Comparison of ENCODE assay signal across 8 cellular contexts in genomic region chr2:207528980-207529329, GRCh38. TPM values are rescaled to one million over a fixed set of nuclear protein-coding genes. Genes with fewer than 3 reads are reported as not detected.
DNase-seq lines count a peak whose midpoint lies in the region; ATAC-seq and TF ChIP-seq lines count a peak whose summit lies in the region.

No MANE protein-coding gene starts in this region.

- DNase-seq in Daoy (ENCODE audit: low read depth), result peak; percentile 49
- DNase-seq in activated CD4-positive, alpha-beta T cell treated with anti-CD3 and anti-CD28 coated beads, Interleukin-2, amount 10 ng/mL, durations not matched to agents 7 days and 5 days, result peak; percentile 53
- DNase-seq in stomach, result peak; percentile 31
- DNase-seq in D341Med (ENCODE audit: low spot score), result no peak

- peaks cover 20% of the 10 kb centered on the region for H3K36me3 Mint-ChIP-seq in activated CD4-positive, alpha-beta T cell treated with anti-CD3 and anti-CD28 coated beads, Interleukin-2, amount 10 ng/mL, durations not matched to agents 7 days and 5 days (ENCODE audit: low read depth)

- peak; percentile 15 for ATAC-seq in GM21423 (IDR thresholded peaks at IDR 0.05; ENCODE audit: unreplicated experiment)

- H3K9me3 Mint-ChIP-seq in activated CD4-positive, alpha-beta T cell treated with anti-CD3 and anti-CD28 coated beads, Interleukin-2, amount 10 ng/mL, durations not matched to agents 7 days and 5 days, result no peaks in the 10 kb centered on the region

- H3K9me3 ChIP-seq in HUES48 (ENCODE audit: control insufficient read depth, insufficient read depth, low read length) (no peaks in the 10 kb centered on the region), endocrine pancreas (ENCODE audit: control insufficient read depth, low read length) (no peaks in the 10 kb centered on the region), mucosa of stomach (ENCODE audit: control insufficient read depth, low read length) (no peaks in the 10 kb centered on the region), stomach (no peaks in the 10 kb centered on the region)

- WGBS in stomach, 5 donors, result 0 to 3% (median 0%) methylated on average over 6 to 17 of the region's 17 CpGs

- POLR2A ChIA-PET in activated CD4-positive, alpha-beta T cell treated with anti-CD3 and anti-CD28 coated beads, Interleukin-2, amount 10 ng/mL, durations not matched to agents 7 days and 5 days (lab: Charles Lee), result no interaction called here

- TF ChIP-seq CTCF in stomach (IDR thresholded peaks at IDR 0.05), result no peak

- TF ChIP-seq POLR2A in stomach (IDR thresholded peaks at IDR 0.05), result no peak

- H3K9ac ChIP-seq in HUES48 (ENCODE audit: low read depth, low read length), result peak overlapping the region; percentile 99
- peak overlapping the region; percentile 58 for H3K9ac ChIP-seq in endocrine pancreas (ENCODE audit: control insufficient read depth, insufficient read depth, low read length)
- peak overlapping the region; percentile 100 for H3K9ac ChIP-seq in mucosa of stomach (ENCODE audit: low read length)

- H3K4me1 ChIP-seq in HUES48 (ENCODE audit: control insufficient read depth, insufficient read depth, low read length) (peaks cover 19% of the 10 kb centered on the region), endocrine pancreas (ENCODE audit: control insufficient read depth, insufficient read depth, low read length) (peaks cover 15% of the 10 kb centered on the region), mucosa of stomach (ENCODE audit: control insufficient read depth, insufficient read depth, low read length) (peaks cover 21% of the 10 kb centered on the region), stomach (peaks cover 29 to 47% (median 42%) of the 10 kb centered on the region in 4 donors)

- CTCF ChIA-PET in activated CD4-positive, alpha-beta T cell treated with anti-CD3 and anti-CD28 coated beads, Interleukin-2, amount 10 ng/mL, durations not matched to agents 7 days and 5 days (lab: Charles Lee), result interaction anchor here (1.3 kb wide), 1 partner anchor 11 kb away, joined by 3 read pairs; no protein-coding TSS in a partner anchor

- H3K4me3 Mint-ChIP-seq in activated CD4-positive, alpha-beta T cell treated with anti-CD3 and anti-CD28 coated beads, Interleukin-2, amount 10 ng/mL, durations not matched to agents 7 days and 5 days, result peak overlapping the region; percentile 96

- no peak for TF ChIP-seq EP300 in stomach (IDR thresholded peaks at IDR 0.05)

- peak overlapping the region; percentile 100 for H3K27ac Mint-ChIP-seq in activated CD4-positive, alpha-beta T cell treated with anti-CD3 and anti-CD28 coated beads, Interleukin-2, amount 10 ng/mL, durations not matched to agents 7 days and 5 days

- H3K27ac ChIP-seq in HUES48 (ENCODE audit: low read depth, low read length) (peak overlapping the region; percentile 96), stomach (peak overlapping the region; percentile 97 to 99 (median 98))

- peaks cover 3% of the 10 kb centered on the region for H3K27me3 Mint-ChIP-seq in activated CD4-positive, alpha-beta T cell treated with anti-CD3 and anti-CD28 coated beads, Interleukin-2, amount 10 ng/mL, durations not matched to agents 7 days and 5 days

- peaks cover 13% of the 10 kb centered on the region for H3K27me3 ChIP-seq in HUES48 (ENCODE audit: control insufficient read depth, insufficient read depth, low read length)
- H3K27me3 ChIP-seq in endocrine pancreas (ENCODE audit: control insufficient read depth, insufficient read depth, low read length), result no peaks in the 10 kb centered on the region
- H3K27me3 ChIP-seq in mucosa of stomach (ENCODE audit: control insufficient read depth, insufficient read depth, low read length), result no peaks in the 10 kb centered on the region
- no peaks in the 10 kb centered on the region for H3K27me3 ChIP-seq in stomach

- H3K36me3 ChIP-seq in HUES48 (ENCODE audit: control insufficient read depth, insufficient read depth, low read length) (no peaks in the 10 kb centered on the region), endocrine pancreas (ENCODE audit: control insufficient read depth, insufficient read depth, low read length) (no peaks in the 10 kb centered on the region), mucosa of stomach (ENCODE audit: control insufficient read depth, insufficient read depth, low read length) (no peaks in the 10 kb centered on the region), stomach (no peaks in the 10 kb centered on the region)

- intact Hi-C loops in stomach (cut with DNase I; ENCODE audit: low total_unique reads), result no loop called here

- peak overlapping the region; percentile 97 for H3K4me3 ChIP-seq in HUES48 (ENCODE audit: low read depth, low read length)
- peak overlapping the region; percentile 28 for H3K4me3 ChIP-seq in endocrine pancreas (ENCODE audit: control insufficient read depth, insufficient read depth, low read length)
- H3K4me3 ChIP-seq in mucosa of stomach (ENCODE audit: low read length), result peak overlapping the region; percentile 81
- H3K4me3 ChIP-seq in stomach, result peak overlapping the region; percentile 64 to 90 (median 74)

- peaks cover 56% of the 10 kb centered on the region for H3K4me1 Mint-ChIP-seq in activated CD4-positive, alpha-beta T cell treated with anti-CD3 and anti-CD28 coated beads, Interleukin-2, amount 10 ng/mL, durations not matched to agents 7 days and 5 days

RNA-seq across cellular contexts. Expression of gene CREB1, which starts 0.8 kb away (rescaled TPM):
- total RNA-seq in Daoy (2014; rRNA removed; shearing (Covaris generic)), result 17.1 and 32.2 TPM in 2 replicates
- total RNA-seq in activated CD4-positive, alpha-beta T cell treated with anti-CD3 and anti-CD28 coated beads, Interleukin-2, amount 10 ng/mL, durations not matched to agents 7 days and 5 days, result 100 to 1,000 TPM in 1 of 2 experiments, 10 to 100 TPM in 1; 92.5 to 118 TPM
- total RNA-seq in stomach, result 10 to 100 TPM; 14.0 to 58.6 (median 20.0) TPM
- 10 to 100 TPM in 1 of 3 donors, 1 to 10 TPM in 2; 5.2 to 11.2 (median 5.3) TPM for polyA plus RNA-seq in stomach

Comparison
In these comparisons a context has a peak if more than half of its experiments do, and no peak if none do; other contexts are left out.
1. H3K4me3 ChIP-seq: peak in every context shown above with its lines; median percentile 97 in HUES48; 81 in mucosa of stomach; 74 in stomach; 28 in endocrine pancreas.